In genomic region chrX:41337140-41337539, GRCh38 we compare ENCODE assay signal across 9 cellular contexts. TPM values are rescaled to one million over a fixed set of nuclear protein-coding genes. Genes with fewer than 3 reads are reported as not detected.
A peak's percentile ranks its signal among the peaks of the same experiment; 100 is the strongest.
DNase-seq lines count a peak whose midpoint lies in the region; ATAC-seq and TF ChIP-seq lines count a peak whose summit lies in the region.
"Had no signal": no experiment of that assay in that cellular context is flagged by ENCODE, and none has a peak within 500 bp of the region (broad histone marks: within the 10 kb centered on the region; RNA-seq: fewer than 3 reads in every experiment).

No MANE protein-coding gene starts in this region.

- peaks cover 87% of the 10 kb centered on the region for H4K20me1 ChIP-seq in BLaER1

- H3K36me3 ChIP-seq in BLaER1, result peaks cover 57% of the 10 kb centered on the region
- H3K36me3 ChIP-seq in naive thymus-derived CD4-positive, alpha-beta T cell (ENCODE audit: control insufficient read depth in 2 of 3, insufficient read depth in 3 of 3, low read length in 3 of 3), result peaks cover 10 to 26% (median 21%) of the 10 kb centered on the region in 3 experiments

- H3K27me3 Mint-ChIP-seq in IgD-negative memory B cell, result no peaks in the 10 kb centered on the region
- H3K27me3 Mint-ChIP-seq in chondrocyte (ENCODE audit: low read depth), result no peaks in the 10 kb centered on the region
- H3K27me3 Mint-ChIP-seq in naive thymus-derived CD4-positive, alpha-beta T cell, result peaks cover 0 to 6% (median 0%) of the 10 kb centered on the region in 5 donors

- CTCF ChIA-PET in naive thymus-derived CD4-positive, alpha-beta T cell (lab: Charles Lee), result interaction anchor here (0.6 to 1.2 kb wide), 3 partner anchors 92 to 156 kb away, joined by 3 to 5 read pairs (median 4); no protein-coding TSS in a partner anchor

- H3K4me1 Mint-ChIP-seq in IgD-negative memory B cell, result peaks cover 45 to 69% (median 46%) of the 10 kb centered on the region in 3 donors
- peaks cover 45% of the 10 kb centered on the region for H3K4me1 Mint-ChIP-seq in chondrocyte (ENCODE audit: low read depth)
- peaks cover 19 to 66% (median 43%) of the 10 kb centered on the region in 7 donors for H3K4me1 Mint-ChIP-seq in naive thymus-derived CD4-positive, alpha-beta T cell

- POLR2A ChIA-PET in naive thymus-derived CD4-positive, alpha-beta T cell (lab: Charles Lee), result interaction anchor here (0.6 to 6.0 kb wide), 8 partner anchors 12 to 252 kb away, joined by 3 to 37 read pairs (median 5); partner anchors contain the start of gene USP9X

- H3K9me3 ChIP-seq in BLaER1, result no peaks in the 10 kb centered on the region
- no peaks in the 10 kb centered on the region for H3K9me3 ChIP-seq in naive thymus-derived CD4-positive, alpha-beta T cell (ENCODE audit: control insufficient read depth in 2 of 3, low read length in 3 of 3)

- peaks cover 8% of the 10 kb centered on the region for H3K36me3 Mint-ChIP-seq in IgD-negative memory B cell
- H3K36me3 Mint-ChIP-seq in chondrocyte (ENCODE audit: low read depth), result peaks cover 8% of the 10 kb centered on the region
- H3K36me3 Mint-ChIP-seq in naive thymus-derived CD4-positive, alpha-beta T cell, result peaks cover 0 to 42% (median 26%) of the 10 kb centered on the region in 5 donors

- H3K4me1 ChIP-seq in BLaER1, result peaks cover 40% of the 10 kb centered on the region
- peaks cover 24 to 26% of the 10 kb centered on the region in 2 donors for H3K4me1 ChIP-seq in naive thymus-derived CD4-positive, alpha-beta T cell (ENCODE audit: control insufficient read depth in 2 of 2, insufficient read depth in 2 of 2, low read length in 2 of 2)

- peak overlapping the region; percentile 89 for H3K4me3 ChIP-seq in BLaER1
- peak overlapping the region; percentile 91 for H3K4me3 ChIP-seq in naive thymus-derived CD4-positive, alpha-beta T cell (ENCODE audit: low read length)

- H3K9ac ChIP-seq in BLaER1, result peak overlapping the region; percentile 99; the same call in 1 of the 2 replicates

- H3K4me3 Mint-ChIP-seq in IgD-negative memory B cell (peak overlapping the region; percentile 97 to 99 (median 99)), chondrocyte (ENCODE audit: unreplicated experiment) (peak overlapping the region; percentile 92)
- H3K4me3 Mint-ChIP-seq in naive thymus-derived CD4-positive, alpha-beta T cell, result peak overlapping the region; percentile 92 to 99 (median 96)

- ATAC-seq in naive thymus-derived CD4-positive, alpha-beta T cell, result no peak
- ATAC-seq in GM19351 (IDR thresholded peaks at IDR 0.05; ENCODE audit: unreplicated experiment), result no peak
- ATAC-seq in HG02610 (IDR thresholded peaks at IDR 0.05; ENCODE audit: unreplicated experiment), result no peak

- peak overlapping the region; percentile 78 to 100 (median 100) for H3K27ac Mint-ChIP-seq in IgD-negative memory B cell
- peak overlapping the region; percentile 37 for H3K27ac Mint-ChIP-seq in chondrocyte (ENCODE audit: unreplicated experiment)
- H3K27ac Mint-ChIP-seq in naive thymus-derived CD4-positive, alpha-beta T cell, result peak overlapping the region; percentile 26 to 100 (median 73)

- no peak for DNase-seq in chondrocyte (ENCODE audit: low spot score)
- no peak for DNase-seq in naive thymus-derived CD4-positive, alpha-beta T cell
- DNase-seq in amygdala (lab: John Stamatoyannopoulos, UW), result no peak
- no peak for DNase-seq in dedifferentiated amniotic fluid mesenchymal stem cell (ENCODE audit: extremely low spot score)
- DNase-seq: activated CD4-positive, alpha-beta T cell treated with anti-CD3 and anti-CD28 coated beads for 48 hours had no signal

- TF ChIP-seq CTCF in chondrocyte (IDR thresholded peaks at IDR 0.05), result no peak

- peak overlapping the region; percentile 93 for H3K4me2 ChIP-seq in BLaER1

- H3K27me3 ChIP-seq in BLaER1, result peaks cover 8% of the 10 kb centered on the region
- H3K27me3 ChIP-seq in naive thymus-derived CD4-positive, alpha-beta T cell (ENCODE audit: control insufficient read depth in 2 of 2, insufficient read depth in 2 of 2, low read length in 2 of 2), result no peaks in the 10 kb centered on the region

- H3K9me3 Mint-ChIP-seq in IgD-negative memory B cell (no peaks in the 10 kb centered on the region), chondrocyte (ENCODE audit: low read depth) (peaks cover 2% of the 10 kb centered on the region)
- H3K9me3 Mint-ChIP-seq in naive thymus-derived CD4-positive, alpha-beta T cell, result peaks cover 0 to 21% (median 0%) of the 10 kb centered on the region in 11 donors

- H3K27ac ChIP-seq in BLaER1, result no peak overlapping the region
- H3K27ac ChIP-seq in naive thymus-derived CD4-positive, alpha-beta T cell (ENCODE audit: low read depth, low read length), result peak overlapping the region; percentile 100

- intact Hi-C loops in naive thymus-derived CD4-positive, alpha-beta T cell (cut with micrococcal nuclease), result loop anchor here (1.0 to 10.0 kb wide), 4 partner anchors 8 to 1608 kb away; no protein-coding TSS in a partner anchor

RNA-seq across cellular contexts. Expression of gene DDX3X, which starts 3.2 kb away (rescaled TPM):
- 157 TPM for polyA plus RNA-seq in IgD-negative memory B cell
- total RNA-seq in chondrocyte, result 199 to 261 TPM (median 201 TPM) in 3 replicates
- 100 to 1,000 TPM; 281 to 790 (median 296) TPM for total RNA-seq in naive thymus-derived CD4-positive, alpha-beta T cell
- polyA plus RNA-seq in naive thymus-derived CD4-positive, alpha-beta T cell, result 100 to 1,000 TPM; 209 to 282 TPM

Comparison
In these comparisons a context has a peak if more than half of its experiments do, and no peak if none do; other contexts are left out.
1. H3K27ac Mint-ChIP-seq: peak in every context shown above with its lines; median percentile 100 in IgD-negative memory B cell; 73 in naive thymus-derived CD4-positive, alpha-beta T cell; 37 in chondrocyte.